In the genomic region with DNA sequence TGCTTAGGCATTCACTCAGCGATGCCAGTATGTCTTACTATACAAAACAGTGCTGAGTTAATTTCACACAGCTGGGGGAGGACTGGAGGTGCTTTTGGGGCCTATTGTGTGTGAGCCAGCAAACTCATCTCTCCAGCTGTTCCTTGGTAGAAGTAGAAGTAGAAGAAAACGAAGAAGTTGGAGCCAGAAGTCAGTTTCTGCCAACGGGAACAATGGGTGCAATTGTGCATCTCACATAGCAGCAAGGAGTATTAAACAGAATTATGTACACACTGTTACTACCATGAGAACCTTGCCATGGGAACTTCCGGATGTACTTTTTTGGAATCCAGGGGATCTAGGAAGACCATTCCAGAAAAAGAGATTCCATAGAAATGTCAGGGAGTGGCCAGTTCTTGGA, we compare ENCODE assay signal across 26 cellular contexts.
DNase-seq lines count a peak whose midpoint lies in the region; ATAC-seq, FAIRE-seq and TF ChIP-seq lines count a peak whose summit lies in the region.
"Had no signal": no experiment of that assay in that cellular context is flagged by ENCODE, and none has a peak within 500 bp of the region (broad histone marks: within the 10 kb centered on the region; RNA-seq: fewer than 3 reads in every experiment).

No MANE protein-coding gene starts in this region.

- H3K79me2 ChIP-seq in Karpas-422 (ENCODE audit: low read length), result no peaks in the 10 kb centered on the region

- no peak for TF ChIP-seq POLR2A in prostate gland (IDR thresholded peaks at IDR 0.05)
- no peak for TF ChIP-seq POLR2A in H54 (IDR thresholded peaks at IDR 0.05; ENCODE audit: low read depth, low read length)

- H3K4me1 ChIP-seq in Panc1 (ENCODE audit: control insufficient read depth, insufficient read depth, low read length) (peaks cover 12% of the 10 kb centered on the region), prostate gland (replicated peaks) (no peaks in the 10 kb centered on the region), Karpas-422 (ENCODE audit: low read length) (no peaks in the 10 kb centered on the region)
- H3K4me1 ChIP-seq: BE2C had no signal

- no peak overlapping the region for H3K4me3 ChIP-seq in Panc1 (ENCODE audit: low read depth in 2 of 2, low read length in 2 of 2)
- H3K4me3 ChIP-seq in prostate gland, result no peak overlapping the region
- H3K4me3 ChIP-seq in Karpas-422 (ENCODE audit: low read length), result no peak overlapping the region
- H3K4me3 ChIP-seq: GM23248, K562, PC-9 had no signal

- in situ Hi-C loops in Panc1 (cut with HindIII; ENCODE audit: low pct_unique_long_range_greater_than_20kb, low sequenced_read_pairs), result no loop called here
- in situ Hi-C loops in ACHN (cut with HindIII; ENCODE audit: low pct_ligation_motif_present, low pct_unique_long_range_greater_than_20kb, low sequenced_read_pairs), result no loop called here

- H3K9ac ChIP-seq in Karpas-422 (ENCODE audit: low read length), result no peak overlapping the region
- H3K9ac ChIP-seq: GM23248 had no signal

- no peak for FAIRE-seq in H54 (lab: Jason Lieb, UNC)
- FAIRE-seq: GM12892, HTR-8/SVneo, K562 had no signal

- DNase-seq in COLO829 (ENCODE audit: low spot score), result peak; percentile 75
- DNase-seq in Panc1 (ENCODE audit: low read depth, low spot score), result no peak
- peak; percentile 91 for DNase-seq in foreskin melanocyte
- peak; percentile 25 for DNase-seq in prostate gland (ENCODE audit: low spot score)
- DNase-seq in ACHN, result no peak
- no peak for DNase-seq in H54 (ENCODE audit: insufficient read length, low spot score)
- no peak for DNase-seq in Karpas-422
- DNase-seq: BE2C; CD8-positive, alpha-beta memory T cell; DMS153; DND-41; GM23248; H9; MM.1S; NCI-H1048; NCI-H1417; NCI-H1694; NCI-H2029 treated with DMSO at 0.1 percent for 48 hours; NCI-H2227 treated with DMSO at 0.1 percent for 48 hours; NCI-H526 treated with DMSO at 0.1 percent for 48 hours; PC-9; RPMI8226; SHP77 had no signal

- no peak overlapping the region for H3K4me2 ChIP-seq in Karpas-422 (ENCODE audit: low read depth, low read length, poor library complexity, severe bottlenecking)
- H3K4me2 ChIP-seq: PC-9 had no signal

- H3K36me3 ChIP-seq in Panc1 (ENCODE audit: control insufficient read depth, insufficient read depth, low read length) (no peaks in the 10 kb centered on the region), prostate gland (no peaks in the 10 kb centered on the region), Karpas-422 (ENCODE audit: insufficient read depth, low read length) (no peaks in the 10 kb centered on the region)
- H3K36me3 ChIP-seq: BE2C had no signal

- 29% methylated on average over 4 of the region's 4 CpGs for WGBS in prostate gland

- no peaks in the 10 kb centered on the region for H3K9me2 ChIP-seq in Karpas-422 (replicated peaks; ENCODE audit: insufficient read depth, low read length)

- H3K9me3 ChIP-seq in Panc1 (ENCODE audit: control insufficient read depth, insufficient read depth, low read depth, low read length) (peaks cover 5% of the 10 kb centered on the region; the same call in 1 of the 2 replicates), prostate gland (no peaks in the 10 kb centered on the region), Karpas-422 (ENCODE audit: low read length) (peaks cover 7% of the 10 kb centered on the region)

- H3K27ac ChIP-seq in Panc1 (ENCODE audit: low read length), result peak overlapping the region; percentile 13
- H3K27ac ChIP-seq in prostate gland, result peak overlapping the region; percentile 26 to 32
- H3K27ac ChIP-seq in Karpas-422 (ENCODE audit: low read length), result no peak overlapping the region
- H3K27ac ChIP-seq: GM23248, PC-9 had no signal

- H2AFZ ChIP-seq in Karpas-422 (ENCODE audit: low read length), result no peak overlapping the region
- H2AFZ ChIP-seq: GM23248, PC-9 had no signal

- no TSS peak for BruUV-seq in Panc1 (replicated peaks; lab: Mats Ljungman, UMichigan)

- intact Hi-C loops in Panc1 (cut with micrococcal nuclease; ENCODE audit: unreplicated experiment) (no loop called here), prostate gland (cut with DNase I) (no loop called here)

- no peaks in the 10 kb centered on the region for H4K20me1 ChIP-seq in Karpas-422 (ENCODE audit: insufficient read depth, low read depth, low read length)

- no peak for ATAC-seq in Panc1
- ATAC-seq: K562 had no signal

- CTCF ChIA-PET in Panc1 (lab: Charles Lee), result no interaction called here

- POLR2A ChIA-PET in Panc1 (lab: Charles Lee), result no interaction called here

- TF ChIP-seq CTCF in Panc1 (IDR thresholded peaks at IDR 0.05) (no peak), prostate gland (IDR thresholded peaks at IDR 0.05) (no peak)

- H3K27me3 ChIP-seq in Panc1 (ENCODE audit: control insufficient read depth, insufficient read depth, low read length) (no peaks in the 10 kb centered on the region), prostate gland (replicated peaks; ENCODE audit: insufficient read depth) (no peaks in the 10 kb centered on the region), Karpas-422 (ENCODE audit: low read length) (no peaks in the 10 kb centered on the region; the same call in 1 of the 2 replicates)
- H3K27me3 ChIP-seq: BE2C had no signal

Comparison
In these comparisons a context has a peak if more than half of its experiments do, and no peak if none do; other contexts are left out.
1. DNase-seq: peak in COLO829 (single experiment), foreskin melanocyte (single experiment) and prostate gland (single experiment); none in Panc1 (single experiment), ACHN (single experiment), H54 (single experiment) and Karpas-422 (single experiment).